Comparison of ENCODE assay signal across 8 cellular contexts in the genomic region with DNA sequence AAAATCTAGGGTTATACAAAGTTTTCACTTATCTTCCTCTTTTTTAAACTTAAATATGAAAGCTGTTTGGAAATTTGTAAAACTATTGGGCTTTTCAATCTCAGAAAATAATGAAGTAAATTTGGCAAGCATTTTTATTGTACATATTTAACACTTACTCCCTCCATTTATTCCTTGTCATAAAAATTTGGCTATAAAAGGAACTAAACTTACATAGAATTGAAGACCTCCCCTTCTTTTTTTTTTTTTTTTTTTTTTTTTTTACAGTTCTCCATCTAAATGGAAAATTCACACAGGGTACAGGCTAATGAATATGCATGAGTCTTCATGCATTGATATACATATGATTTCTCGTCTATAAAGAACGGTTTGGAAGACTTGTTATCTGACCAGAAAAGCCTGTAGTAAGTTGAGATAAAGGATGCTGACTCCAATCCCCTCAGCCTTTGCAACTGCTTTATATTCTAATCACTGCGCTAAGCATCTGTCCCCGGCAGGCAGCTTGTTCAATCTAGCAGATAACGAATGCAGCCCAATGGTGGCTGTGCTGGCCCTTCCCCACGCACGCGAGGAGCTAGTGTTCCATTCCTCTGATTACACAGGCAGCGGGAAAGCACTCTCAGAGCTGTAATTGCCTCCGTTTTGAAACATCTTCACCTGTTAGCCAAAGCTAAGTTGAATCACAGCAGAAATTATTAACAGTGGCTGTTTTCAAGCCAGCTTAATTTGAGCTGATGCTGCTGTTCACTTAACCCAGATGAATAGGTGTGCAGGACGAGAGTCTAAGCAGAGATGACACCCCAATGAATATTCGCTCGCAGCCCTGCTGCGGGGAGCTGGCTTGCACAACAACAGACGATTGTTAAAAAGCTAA.
DNase-seq lines count a peak whose midpoint lies in the region; ATAC-seq and TF ChIP-seq lines count a peak whose summit lies in the region.

No MANE protein-coding gene starts in this region.

- POLR2A ChIA-PET in BJ (lab: Charles Lee): no interaction called here
- POLR2A ChIA-PET in RWPE1 (lab: Yijun Ruan, JAX; ENCODE audit: low non-redundant PET): no interaction called here

- no peak for TF ChIP-seq CTCF in BJ (IDR thresholded peaks at IDR 0.05; ENCODE audit: insufficient read depth, low read depth, low read length)
- no peak for TF ChIP-seq CTCF in HFF-Myc (IDR thresholded peaks at IDR 0.05; ENCODE audit: low read depth, low read length, missing control alignments)
- no peak for TF ChIP-seq CTCF in RWPE1 (conservative IDR thresholded peaks at IDR 0.05; ENCODE audit: low read depth)

- peak overlapping the region; percentile 16 for H3K4me3 ChIP-seq in BJ (ENCODE audit: low read depth, low read length)
- H3K4me3 ChIP-seq in HFF-Myc (replicated peaks; ENCODE audit: low read depth, low read length): peak overlapping the region; percentile 22

- H3K9me3 Mint-ChIP-seq in stimulated activated naive B cell treated with anti-CD40 and anti-IgM and Interleukin-4, amounts not matched to agents 10 μg/mL and 1 μg/mL and 100 μg/mL, for 72 hours: peaks cover 0 to 3% of the 10 kb centered on the region in 2 donors

- DNase-seq in BJ (ENCODE audit: low read depth): no peak
- no peak for DNase-seq in HFF-Myc (ENCODE audit: extremely low read depth, low read depth)
- DNase-seq in hypothalamus (lab: John Stamatoyannopoulos, UW): peak in 29 of 51 donors; percentile 3 to 61 (median 30)
- peak; percentile 8 for DNase-seq in stimulated activated naive B cell treated with anti-CD40 and anti-IgM and Interleukin-4, amounts not matched to agents 10 μg/mL and 1 μg/mL and 100 μg/mL, for 72 hours
- no peak for DNase-seq in RWPE1 (ENCODE audit: low spot score)
- DNase-seq in stimulated activated CD8-positive, alpha-beta memory T cell treated with anti-CD3 and anti-CD28 coated beads, Interleukin-4, amount 100 ng/mL, for 48 hours: no peak
- no peak for DNase-seq in hepatic stellate cell (ENCODE audit: low spot score)

- H3K36me3 ChIP-seq in BJ (ENCODE audit: control insufficient read depth, insufficient read depth, low read length): no peaks in the 10 kb centered on the region

- no peaks in the 10 kb centered on the region for H3K36me3 Mint-ChIP-seq in stimulated activated naive B cell treated with anti-CD40 and anti-IgM and Interleukin-4, amounts not matched to agents 10 μg/mL and 1 μg/mL and 100 μg/mL, for 72 hours

- CTCF ChIA-PET in BJ (lab: Yijun Ruan, JAX): interaction anchor here (2.0 to 2.3 kb wide), 2 partner anchors 9 to 27 kb away, joined by 6 read pairs; no protein-coding TSS in a partner anchor
- CTCF ChIA-PET in RWPE1 (lab: Yijun Ruan, JAX): interaction anchor here (0.6 kb wide), 1 partner anchor 491 kb away, joined by 3 read pairs; no protein-coding TSS in a partner anchor

- H3K4me3 Mint-ChIP-seq in stimulated activated naive B cell treated with anti-CD40 and anti-IgM and Interleukin-4, amounts not matched to agents 10 μg/mL and 1 μg/mL and 100 μg/mL, for 72 hours: peak overlapping the region; percentile 84 to 86

- ATAC-seq in SK-N-SH treated with all-trans-retinoic acid at 6 μM for 48 hours: peak; percentile 34
- peak; percentile 80 to 83 for ATAC-seq in stimulated activated naive B cell treated with anti-CD40 and anti-IgM and Interleukin-4, amounts not matched to agents 10 μg/mL and 1 μg/mL and 100 μg/mL, for 72 hours (replicated peaks)

- peak overlapping the region; percentile 26 for H3K27ac Mint-ChIP-seq in stimulated activated naive B cell treated with anti-CD40 and anti-IgM and Interleukin-4, amounts not matched to agents 10 μg/mL and 1 μg/mL and 100 μg/mL, for 72 hours

- H3K4me1 Mint-ChIP-seq in stimulated activated naive B cell treated with anti-CD40 and anti-IgM and Interleukin-4, amounts not matched to agents 10 μg/mL and 1 μg/mL and 100 μg/mL, for 72 hours: peaks cover 8 to 17% of the 10 kb centered on the region in 2 donors

- no peak overlapping the region for H3K27ac ChIP-seq in RWPE1

- H3K27me3 Mint-ChIP-seq in stimulated activated naive B cell treated with anti-CD40 and anti-IgM and Interleukin-4, amounts not matched to agents 10 μg/mL and 1 μg/mL and 100 μg/mL, for 72 hours: peaks cover 0 to 4% of the 10 kb centered on the region in 2 donors

- no peaks in the 10 kb centered on the region for H3K27me3 ChIP-seq in BJ (ENCODE audit: control insufficient read depth, insufficient read depth, low read length)

TF ChIP-seq in SK-N-SH treated with all-trans-retinoic acid at 6 μM for 48 hours, 23 proteins besides CTCF, POLR2A, EP300 and RAD21:
- TF ChIP-seq ZC3H10 (CRISPR knock-in tag; IDR thresholded peaks at IDR 0.05) (no peak), TSHZ2 (CRISPR knock-in tag; IDR thresholded peaks at IDR 0.05) (0 out of 2 replicates have a peak, but pooled peaks have one; percentile 59), ZNF565 (CRISPR knock-in tag; conservative IDR thresholded peaks at IDR 0.05; ENCODE audit: low read depth) (no peak), TCF4 (CRISPR knock-in tag; IDR thresholded peaks at IDR 0.05; ENCODE audit: borderline replicate concordance) (peak; percentile 49; the same call in 1 of the 2 replicates)

Comparison
In these comparisons a context has a peak if more than half of its experiments do, and no peak if none do; other contexts are left out.
1. DNase-seq: peak in hypothalamus (29 of 51) and stimulated activated naive B cell treated with anti-CD40 and anti-IgM and Interleukin-4, amounts not matched to agents 10 μg/mL and 1 μg/mL and 100 μg/mL, for 72 hours (single experiment); none in BJ (single experiment), HFF-Myc (single experiment), RWPE1 (single experiment), stimulated activated CD8-positive, alpha-beta memory T cell treated with anti-CD3 and anti-CD28 coated beads, Interleukin-4, amount 100 ng/mL, for 48 hours (single experiment) and hepatic stellate cell (single experiment).